ENCODE assay signal across 12 cellular contexts in genomic region chr17:40558300-40558584, GRCh38. TPM values are rescaled to one million over a fixed set of nuclear protein-coding genes. Genes with fewer than 3 reads are reported as not detected.
DNase-seq lines count a peak whose midpoint lies in the region; ATAC-seq and TF ChIP-seq lines count a peak whose summit lies in the region.
"Had no signal": no experiment of that assay in that cellular context is flagged by ENCODE, and none has a peak within 500 bp of the region (broad histone marks: within the 10 kb centered on the region; RNA-seq: fewer than 3 reads in every experiment).

No MANE protein-coding gene starts in this region.

- H3K4me1 Mint-ChIP-seq in stimulated activated naive CD8-positive, alpha-beta T cell treated with anti-CD3 and anti-CD28 coated beads, Interleukin-15, Interleukin-2, amounts not matched to agents 100 ng/mL and 50 ng/mL, for 24 hours (ENCODE audit: low read depth) = peaks cover 97% of the 10 kb centered on the region
- H3K4me1 Mint-ChIP-seq in brain (peaks cover 71% of the 10 kb centered on the region), osteocyte (ENCODE audit: unreplicated experiment) (peaks cover 71% of the 10 kb centered on the region)

- H3K27ac Mint-ChIP-seq in stimulated activated naive CD8-positive, alpha-beta T cell treated with anti-CD3 and anti-CD28 coated beads, Interleukin-15, Interleukin-2, amounts not matched to agents 100 ng/mL and 50 ng/mL, for 24 hours = peak overlapping the region; percentile 73
- H3K27ac Mint-ChIP-seq in brain (peak overlapping the region; percentile 40 to 94 (median 78)), osteocyte (ENCODE audit: unreplicated experiment) (peak overlapping the region; percentile 90)

- peak overlapping the region; percentile 93 for H3K4me3 Mint-ChIP-seq in stimulated activated naive CD8-positive, alpha-beta T cell treated with anti-CD3 and anti-CD28 coated beads, Interleukin-15, Interleukin-2, amounts not matched to agents 100 ng/mL and 50 ng/mL, for 24 hours
- H3K4me3 Mint-ChIP-seq in brain = no peak overlapping the region
- no peak overlapping the region for H3K4me3 Mint-ChIP-seq in osteocyte (ENCODE audit: unreplicated experiment)
- H3K4me3 Mint-ChIP-seq: central memory CD8-positive, alpha-beta T cell had no signal

- H3K36me3 Mint-ChIP-seq in stimulated activated naive CD8-positive, alpha-beta T cell treated with anti-CD3 and anti-CD28 coated beads, Interleukin-15, Interleukin-2, amounts not matched to agents 100 ng/mL and 50 ng/mL, for 24 hours (ENCODE audit: low read depth) = peaks cover 96% of the 10 kb centered on the region
- H3K36me3 Mint-ChIP-seq in brain (no peaks in the 10 kb centered on the region), osteocyte (ENCODE audit: unreplicated experiment) (peaks cover 6% of the 10 kb centered on the region)

- no peaks in the 10 kb centered on the region for H3K9me3 Mint-ChIP-seq in stimulated activated naive CD8-positive, alpha-beta T cell treated with anti-CD3 and anti-CD28 coated beads, Interleukin-15, Interleukin-2, amounts not matched to agents 100 ng/mL and 50 ng/mL, for 24 hours
- H3K9me3 Mint-ChIP-seq in brain = peaks cover 0 to 4% (median 0%) of the 10 kb centered on the region in 5 experiments
- H3K9me3 Mint-ChIP-seq in osteocyte (ENCODE audit: unreplicated experiment) = no peaks in the 10 kb centered on the region
- H3K9me3 Mint-ChIP-seq: central memory CD8-positive, alpha-beta T cell had no signal

- no peak for DNase-seq in stimulated activated naive CD8-positive, alpha-beta T cell treated with anti-CD3 and anti-CD28 coated beads, Interleukin-15, Interleukin-2, amounts not matched to agents 100 U/mL and 50 U/mL, for 24 hours
- DNase-seq in osteocyte (ENCODE audit: extremely low spot score, unreplicated experiment) = no peak
- DNase-seq in HUDEP-2 (lab: John Stamatoyannopoulos, UW; ENCODE audit: unreplicated experiment in 76 of 76) = no peak
- no peak for DNase-seq in NCI-H1417 (lab: John Stamatoyannopoulos, UW)
- DNase-seq in NCI-H187 treated with DMSO at 0.1 percent for 48 hours (lab: John Stamatoyannopoulos, UW) = no peak
- DNase-seq in iPS-NIHi7 (ENCODE audit: extremely low spot score) = no peak
- DNase-seq: SK-N-SH had no signal

- TF ChIP-seq CTCF in brain (conservative IDR thresholded peaks at IDR 0.05) (no peak), osteocyte (IDR thresholded peaks at IDR 0.05) (no peak)

- H3K27me3 Mint-ChIP-seq in stimulated activated naive CD8-positive, alpha-beta T cell treated with anti-CD3 and anti-CD28 coated beads, Interleukin-15, Interleukin-2, amounts not matched to agents 100 ng/mL and 50 ng/mL, for 24 hours = no peaks in the 10 kb centered on the region
- peaks cover 21% of the 10 kb centered on the region for H3K27me3 Mint-ChIP-seq in brain
- H3K27me3 Mint-ChIP-seq in osteocyte (ENCODE audit: unreplicated experiment) = peaks cover 4% of the 10 kb centered on the region
- H3K27me3 Mint-ChIP-seq: central memory CD8-positive, alpha-beta T cell had no signal

- no peak for ATAC-seq in stimulated activated naive CD8-positive, alpha-beta T cell treated with anti-CD3 and anti-CD28 coated beads, Interleukin-15, Interleukin-2, amounts not matched to agents 100 U/mL and 50 U/mL, for 24 hours

RNA-seq across cellular contexts. Expression of gene CCR7, which starts 7.0 kb away (rescaled TPM):
- not detected for polyA plus RNA-seq in brain (ENCODE audit: insufficient read depth, low read depth, low replicate concordance)
- 0.21 TPM in 1 of 2 replicates, not detected in the other for total RNA-seq in osteocyte
- polyA plus RNA-seq: SK-N-SH had no signal

RNA-seq across cellular contexts. Expression of gene TNS4, which starts 56.8 kb away (rescaled TPM):
- polyA plus RNA-seq in brain (ENCODE audit: insufficient read depth, low read depth, low replicate concordance) = not detected
- 0.21 and 0.73 TPM in 2 replicates for total RNA-seq in osteocyte
- total RNA-seq: right lobe of liver had no signal
- polyA plus RNA-seq: liver, SK-N-SH had no signal
